In the genomic region with DNA sequence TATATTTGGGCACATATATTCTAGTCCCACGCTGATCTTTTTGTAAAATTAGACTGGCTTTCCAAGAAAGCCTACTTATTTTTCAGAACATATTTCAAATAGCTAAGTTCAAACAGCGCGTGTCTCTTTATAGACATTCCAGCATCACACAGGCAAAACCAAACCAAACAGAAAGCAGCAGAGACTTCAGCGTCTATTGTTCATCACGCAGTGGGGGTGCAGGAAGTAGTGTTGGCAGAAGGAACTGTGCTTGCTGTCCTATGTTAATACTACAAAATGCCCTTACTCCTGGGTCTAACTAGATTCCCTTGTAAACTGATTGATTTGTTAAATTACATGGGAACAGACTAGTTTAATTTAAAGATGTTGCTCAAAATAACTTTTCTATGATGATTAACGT, we compare ENCODE assay signal across 14 cellular contexts.
DNase-seq lines count a peak whose midpoint lies in the region; ATAC-seq and TF ChIP-seq lines count a peak whose summit lies in the region.
"Had no signal": no experiment of that assay in that cellular context is flagged by ENCODE, and none has a peak within 500 bp of the region (broad histone marks: within the 10 kb centered on the region; RNA-seq: fewer than 3 reads in every experiment).

No MANE protein-coding gene starts in this region.

- peaks cover 41% of the 10 kb centered on the region for H3K9me3 ChIP-seq in endodermal cell (ENCODE audit: control insufficient read depth, low read length)
- H3K9me3 ChIP-seq in neuron (ENCODE audit: low read length) = no peaks in the 10 kb centered on the region
- no peaks in the 10 kb centered on the region for H3K9me3 ChIP-seq in left lung
- H3K9me3 ChIP-seq: right atrium auricular region had no signal

- H2AFZ ChIP-seq in neuron (ENCODE audit: low read depth, low read length) = peak overlapping the region; percentile 73

- no peak overlapping the region for H3K4me3 Mint-ChIP-seq in endodermal cell

- H3K27me3 ChIP-seq in endodermal cell (ENCODE audit: control insufficient read depth, insufficient read depth, low read length, poor library complexity, severe bottlenecking) (no peaks in the 10 kb centered on the region), neuron (ENCODE audit: insufficient read depth, low read length) (no peaks in the 10 kb centered on the region), left lung (no peaks in the 10 kb centered on the region)
- H3K27me3 ChIP-seq: right atrium auricular region had no signal

- no peaks in the 10 kb centered on the region for H3K36me3 ChIP-seq in endodermal cell (ENCODE audit: control insufficient read depth, insufficient read depth, low read length)
- H3K36me3 ChIP-seq in neuron (ENCODE audit: insufficient read depth, low read length) = no peaks in the 10 kb centered on the region
- H3K36me3 ChIP-seq in left lung = no peaks in the 10 kb centered on the region
- H3K36me3 ChIP-seq: right atrium auricular region had no signal

- H3K27me3 Mint-ChIP-seq in endodermal cell (ENCODE audit: insufficient read depth) = no peaks in the 10 kb centered on the region

- H3K36me3 Mint-ChIP-seq in endodermal cell (ENCODE audit: low read depth) = no peaks in the 10 kb centered on the region

- no peak overlapping the region for H3K4me3 ChIP-seq in endodermal cell (ENCODE audit: low read length)
- no peak overlapping the region for H3K4me3 ChIP-seq in neuron (ENCODE audit: low read length)
- no peak overlapping the region for H3K4me3 ChIP-seq in left lung
- H3K4me3 ChIP-seq: coronary artery, right atrium auricular region had no signal

- H3K9ac ChIP-seq in endodermal cell (ENCODE audit: extremely low read depth, low read length, poor library complexity, severe bottlenecking) = no peak overlapping the region

- H3K4me1 Mint-ChIP-seq in endodermal cell = peaks cover 8% of the 10 kb centered on the region

- H3K27ac ChIP-seq in endodermal cell (ENCODE audit: low read depth, low read length) (no peak overlapping the region), left lung (no peak overlapping the region)
- H3K27ac ChIP-seq: coronary artery, right atrium auricular region, RWPE1 had no signal

- intact Hi-C loops in left lung (cut with DNase I) = no loop called here

- TF ChIP-seq CTCF in endodermal cell (conservative IDR thresholded peaks at IDR 0.05) = no peak
- TF ChIP-seq CTCF in left lung (IDR thresholded peaks at IDR 0.05) = no peak

- H3K9me3 Mint-ChIP-seq in endodermal cell = no peaks in the 10 kb centered on the region

- peak; percentile 10 for DNase-seq in G401 (ENCODE audit: low spot score)
- peak; percentile 77 for DNase-seq in NCI-H748 (lab: John Stamatoyannopoulos, UW; ENCODE audit: unreplicated experiment)
- DNase-seq in endodermal cell = peak; percentile 68
- no peak for DNase-seq in stimulated activated naive CD8-positive, alpha-beta T cell treated with anti-CD3 and anti-CD28 coated beads, Interleukin-15, Interleukin-2, amounts not matched to agents 100 U/mL and 50 U/mL, for 24 hours
- DNase-seq in NCI-H2029 treated with DMSO at 0.1 percent for 48 hours (lab: John Stamatoyannopoulos, UW) = no peak
- no peak for DNase-seq in left lung
- DNase-seq: activated CD4-positive, alpha-beta T cell treated with anti-CD3 and anti-CD28 coated beads for 1 hour; NCI-H1417 treated with DMSO at 0.1 percent for 48 hours; trophoblast cell had no signal

- ATAC-seq in stimulated activated naive CD8-positive, alpha-beta T cell treated with anti-CD3 and anti-CD28 coated beads, Interleukin-15, Interleukin-2, amounts not matched to agents 100 U/mL and 50 U/mL, for 24 hours = no peak
- no peak for ATAC-seq in left lung
- no peak for ATAC-seq in GM18502 (IDR thresholded peaks at IDR 0.05; ENCODE audit: poor library complexity, unreplicated experiment)

- in situ Hi-C loops in G401 (cut with HindIII; ENCODE audit: low sequenced_read_pairs) = no loop called here

- H3K4me1 ChIP-seq in endodermal cell (ENCODE audit: control insufficient read depth, insufficient read depth, low read length) (no peaks in the 10 kb centered on the region), neuron (ENCODE audit: insufficient read depth, low read length) (peaks cover 6% of the 10 kb centered on the region), left lung (no peaks in the 10 kb centered on the region)
- H3K4me1 ChIP-seq: right atrium auricular region had no signal

- no peak overlapping the region for H3K27ac Mint-ChIP-seq in endodermal cell

- 52 to 63% methylated on average over 2 to 5 of the region's 6 CpGs for whole genome bisulfite sequencing in endodermal cell (ENCODE audit: insufficient coverage in 1 of 2, insufficient read length in 1 of 2), 2 experiments

Comparison
In these comparisons a context has a peak if more than half of its experiments do, and no peak if none do; other contexts are left out.
1. DNase-seq: peak in G401 (single experiment), NCI-H748 (single experiment) and endodermal cell (single experiment); none in stimulated activated naive CD8-positive, alpha-beta T cell treated with anti-CD3 and anti-CD28 coated beads, Interleukin-15, Interleukin-2, amounts not matched to agents 100 U/mL and 50 U/mL, for 24 hours (single experiment), NCI-H2029 treated with DMSO at 0.1 percent for 48 hours (single experiment) and left lung (0 of 2).